Comparison of ENCODE assay signal across 8 cellular contexts in genomic region chr7:17298102-17298839, GRCh38. TPM values are rescaled to one million over a fixed set of nuclear protein-coding genes. Genes with fewer than 3 reads are reported as not detected.
DNase-seq lines count a peak whose midpoint lies in the region; ATAC-seq lines count a peak whose summit lies in the region.

Gene AHR (plus strand): TSS chr7:17298652. CDS start chr7:17299265, 613 bp downstream.

- H3K4me3 ChIP-seq in iPS-18a (ENCODE audit: low read length), result peak within 1 kb of the TSS; percentile 80
- H3K4me3 ChIP-seq in skeletal muscle tissue (ENCODE audit: low read length in 3 of 3), result peak within 1 kb of the TSS; percentile 72 to 81 (median 73)
- H3K4me3 ChIP-seq in Karpas-422 (ENCODE audit: low read length), result no peak within 1 kb of the TSS

- H3K9me3 ChIP-seq in iPS-18a (ENCODE audit: control insufficient read depth, low read depth, low read length) (no peaks in the 10 kb centered on the region), skeletal muscle tissue (ENCODE audit: control insufficient read depth in 3 of 3, low read length in 3 of 3) (no peaks in the 10 kb centered on the region), Karpas-422 (ENCODE audit: low read length) (no peaks in the 10 kb centered on the region)

- ATAC-seq in GM18498 (IDR thresholded peaks at IDR 0.05; ENCODE audit: unreplicated experiment) (peak; percentile 63), HG02840 (IDR thresholded peaks at IDR 0.05; ENCODE audit: low FRiP score, unreplicated experiment) (peak; percentile 66)

- no peak within 1 kb of the TSS for H2AFZ ChIP-seq in Karpas-422 (ENCODE audit: low read length)

- H3K27ac ChIP-seq in iPS-18a (ENCODE audit: low read length) (no peak within 1 kb of the TSS), skeletal muscle tissue (ENCODE audit: low read depth, low read length) (peak within 1 kb of the TSS; percentile 81), Karpas-422 (ENCODE audit: low read length) (no peak within 1 kb of the TSS)

- H3K4me1 ChIP-seq in iPS-18a (ENCODE audit: control insufficient read depth, low read depth, low read length) (peaks cover 7% of the 10 kb centered on the region), skeletal muscle tissue (ENCODE audit: control insufficient read depth in 3 of 3, insufficient read depth in 3 of 3, low read length in 3 of 3) (peaks cover 2 to 14% (median 3%) of the 10 kb centered on the region in 3 donors), Karpas-422 (ENCODE audit: low read length) (peaks cover 2% of the 10 kb centered on the region; the same call in 1 of the 2 replicates)

- no peaks in the 10 kb centered on the region for H3K79me2 ChIP-seq in Karpas-422 (ENCODE audit: low read length)

- H4K20me1 ChIP-seq in Karpas-422 (ENCODE audit: insufficient read depth, low read depth, low read length), result no peaks in the 10 kb centered on the region

- H3K27me3 ChIP-seq in iPS-18a (ENCODE audit: control insufficient read depth, insufficient read depth, low read length) (peaks cover 22% of the 10 kb centered on the region), skeletal muscle tissue (ENCODE audit: control insufficient read depth in 3 of 3, insufficient read depth in 3 of 3, low read length in 3 of 3) (peaks cover 0 to 11% (median 8%) of the 10 kb centered on the region in 3 donors), Karpas-422 (ENCODE audit: low read length) (no peaks in the 10 kb centered on the region)

- DNase-seq in NCI-H2029 treated with DMSO at 0.1 percent for 48 hours (lab: John Stamatoyannopoulos, UW) (peak; percentile 39), UCSD-AML1 (lab: John Stamatoyannopoulos, UW; ENCODE audit: unreplicated experiment) (peak; percentile 15), brain pericyte (ENCODE audit: low read depth, low spot score) (peak; percentile 71), Karpas-422 (no peak)

- H3K9me2 ChIP-seq in Karpas-422 (replicated peaks; ENCODE audit: insufficient read depth, low read length), result no peaks in the 10 kb centered on the region

- H3K36me3 ChIP-seq in iPS-18a (ENCODE audit: control insufficient read depth, low read depth, low read length) (no peaks in the 10 kb centered on the region), skeletal muscle tissue (ENCODE audit: control insufficient read depth in 3 of 3, insufficient read depth in 3 of 3, low read length in 3 of 3) (no peaks in the 10 kb centered on the region), Karpas-422 (ENCODE audit: insufficient read depth, low read length) (no peaks in the 10 kb centered on the region)

- no peak within 1 kb of the TSS for H3K4me2 ChIP-seq in Karpas-422 (ENCODE audit: low read depth, low read length, poor library complexity, severe bottlenecking)

- H3K9ac ChIP-seq in iPS-18a (ENCODE audit: low read length) (peak within 1 kb of the TSS; percentile 37), skeletal muscle tissue (ENCODE audit: low read depth in 1 of 3, low read length in 3 of 3) (peak within 1 kb of the TSS; percentile 78 to 79 (median 78)), Karpas-422 (ENCODE audit: low read length) (no peak within 1 kb of the TSS)

RNA-seq across cellular contexts. Expression of gene AHR, which starts in this region (rescaled TPM):
- total RNA-seq in skeletal muscle tissue, result 25.1 TPM
- not detected in 2 replicates for total RNA-seq in Karpas-422 (2014; rRNA removed; shearing (Covaris generic); ENCODE audit: low replicate concordance)

Comparison
In these comparisons a context has a peak if more than half of its experiments do, and no peak if none do; other contexts are left out.
1. RNA of gene AHR (total RNA-seq): 25.1 TPM in skeletal muscle tissue (single experiment); not detected in Karpas-422; every median in the first group is over 10 times any median in the second.